ENCODE assay signal across 9 cellular contexts in the genomic region with DNA sequence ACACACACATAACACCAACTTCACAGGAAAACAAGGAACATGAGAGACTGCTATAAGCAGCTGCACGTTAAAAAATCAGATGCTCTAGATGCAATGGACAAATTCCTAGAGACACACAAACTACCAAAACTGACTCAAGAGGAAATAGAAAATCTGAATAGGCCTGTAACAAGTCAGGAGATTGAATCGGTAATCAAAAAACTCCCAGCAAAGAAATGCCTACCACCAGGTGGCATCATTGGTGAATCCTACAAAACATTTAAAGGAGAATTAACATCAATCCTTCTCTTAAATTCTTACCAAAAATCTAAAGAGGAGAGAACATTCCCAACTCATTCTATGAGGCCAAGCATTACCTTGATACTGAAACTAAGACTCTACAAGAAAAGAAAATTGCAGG. TPM values are rescaled to one million over a fixed set of nuclear protein-coding genes. Genes with fewer than 3 reads are reported as not detected.
A peak's percentile ranks its signal among the peaks of the same experiment; 100 is the strongest.
DNase-seq lines count a peak whose midpoint lies in the region; ATAC-seq and TF ChIP-seq lines count a peak whose summit lies in the region.
"Had no signal": no experiment of that assay in that cellular context is flagged by ENCODE, and none has a peak within 500 bp of the region (broad histone marks: within the 10 kb centered on the region; RNA-seq: fewer than 3 reads in every experiment).

No MANE protein-coding gene starts in this region.

- no peaks in the 10 kb centered on the region for H3K36me3 ChIP-seq in tibial nerve
- H3K36me3 ChIP-seq: BLaER1 treated with 17β-estradiol and CSF1 and Interleukin-3, amounts not matched to agents 10 nM and 100 nM had no signal

- H3K4me1 ChIP-seq in foreskin keratinocyte (no peaks in the 10 kb centered on the region), tibial nerve (peaks cover 0 to 23% (median 0%) of the 10 kb centered on the region in 4 donors)

- H3K9me3 ChIP-seq in tibial nerve: peaks cover 0 to 5% (median 0%) of the 10 kb centered on the region in 4 donors
- H3K9me3 ChIP-seq: BLaER1 treated with 17β-estradiol and CSF1 and Interleukin-3, amounts not matched to agents 10 nM and 100 nM had no signal

- no peak overlapping the region for H3K4me3 ChIP-seq in tibial nerve
- H3K4me3 ChIP-seq: BLaER1 treated with 17β-estradiol and CSF1 and Interleukin-3, amounts not matched to agents 10 nM and 100 nM had no signal

- H3K27me3 ChIP-seq in foreskin keratinocyte: no peaks in the 10 kb centered on the region
- no peaks in the 10 kb centered on the region for H3K27me3 ChIP-seq in tibial nerve
- H3K27me3 ChIP-seq: BLaER1 treated with 17β-estradiol and CSF1 and Interleukin-3, amounts not matched to agents 10 nM and 100 nM had no signal

- ATAC-seq in foreskin keratinocyte (no peak), HG02884 (IDR thresholded peaks at IDR 0.05; ENCODE audit: unreplicated experiment) (no peak), HG03342 (IDR thresholded peaks at IDR 0.05; ENCODE audit: unreplicated experiment) (no peak)

- no peak for TF ChIP-seq EP300 in tibial nerve (IDR thresholded peaks at IDR 0.05)

- in situ Hi-C loops in KBM-7 (cut with MboI; ENCODE audit: low pct_unique_long_range_greater_than_20kb, low sequenced_read_pairs): loop anchor here (10.0 kb wide), 1 partner anchor 92 kb away; no protein-coding TSS in a partner anchor

- H3K27ac ChIP-seq in foreskin keratinocyte (no peak overlapping the region), tibial nerve (no peak overlapping the region)
- H3K27ac ChIP-seq: BLaER1 treated with 17β-estradiol and CSF1 and Interleukin-3, amounts not matched to agents 10 nM and 100 nM had no signal

- 56 to 64% methylated on average over 2 of the region's 2 CpGs for WGBS in tibial nerve, 2 donors

- peak; percentile 85 for TF ChIP-seq CTCF in foreskin keratinocyte (conservative IDR thresholded peaks at IDR 0.05)
- peak in 4 of 5 experiments; percentile 17 to 59 (median 46) for TF ChIP-seq CTCF in tibial nerve (IDR thresholded peaks at IDR 0.05)

- TF ChIP-seq POLR2A in tibial nerve (IDR thresholded peaks at IDR 0.05): no peak

- DNase-seq in NCI-H1436 (lab: John Stamatoyannopoulos, UW): peak; percentile 17
- DNase-seq in NCI-H1436 treated with DMSO at 0.1 percent for 48 hours (lab: John Stamatoyannopoulos, UW): no peak
- peak; percentile 82 for DNase-seq in KBM-7
- peak; percentile 59 for DNase-seq in SW480 (ENCODE audit: low spot score)
- peak in 1 of 2 donors; percentile 57 for DNase-seq in foreskin keratinocyte
- DNase-seq in tibial nerve (ENCODE audit: low spot score in 2 of 2): peak in 1 of 2 donors; percentile 51

RNA-seq across cellular contexts. Expression of a gene that starts 54.9 kb away (rescaled TPM):
- total RNA-seq in foreskin keratinocyte (53.4 and 56.2 TPM in 2 replicates), tibial nerve (100 to 1,000 TPM in 2 of 4 donors, 10 to 100 TPM in 2; 53.2 to 137 (median 104) TPM)
- 15.3 and 16.8 TPM in 2 replicates for polyA plus RNA-seq in foreskin keratinocyte
